2 cellular contexts compared by ENCODE assay signal in the genomic region with DNA sequence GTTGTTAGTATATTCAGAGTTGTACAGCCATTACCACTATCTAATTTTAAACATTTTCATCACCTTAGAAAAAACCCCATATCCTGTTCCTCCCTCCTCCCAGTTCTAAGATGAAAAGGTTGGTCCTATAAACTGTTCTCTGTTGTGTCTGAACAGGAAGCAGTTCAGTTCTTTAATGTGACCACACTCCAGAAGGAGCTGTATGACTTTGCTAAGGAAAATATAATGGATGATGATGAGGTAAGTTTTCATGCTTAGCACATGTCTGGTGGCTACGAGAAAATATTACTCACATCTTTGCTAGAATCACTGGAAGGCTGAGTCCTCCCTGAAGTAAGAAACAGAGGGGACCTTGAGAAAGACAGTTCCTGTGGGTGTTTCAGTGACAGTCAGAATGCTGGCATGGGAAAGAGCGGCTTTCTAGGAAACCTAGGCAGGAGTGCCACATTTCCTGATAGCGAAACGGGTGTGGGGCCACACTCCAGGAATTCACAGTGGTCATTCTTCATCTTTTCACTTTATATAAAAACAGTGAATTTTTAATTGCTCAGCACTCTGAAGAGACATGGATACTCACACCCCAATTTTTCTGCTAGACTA.
TF ChIP-seq lines count a peak whose summit lies in the region.

No MANE protein-coding gene starts in this region.

TF ChIP-seq in endothelial cell of umbilical vein, 7 proteins besides CTCF, POLR2A, EP300 and RAD21:
- TF ChIP-seq GATA2 (IDR thresholded peaks at IDR 0.05; ENCODE audit: insufficient read depth, insufficient read length, low read depth, low read length) (no peak), EZH2 (IDR thresholded peaks at IDR 0.05; ENCODE audit: borderline replicate concordance, low read depth, low read length, severe bottlenecking) (no peak), FOS (IDR thresholded peaks at IDR 0.05; ENCODE audit: borderline replicate concordance, insufficient read depth, low read length) (no peak), POLR2AphosphoS5 (IDR thresholded peaks at IDR 0.05; ENCODE audit: insufficient read depth, low read depth, low read length) (no peak), JUN (IDR thresholded peaks at IDR 0.05; ENCODE audit: borderline replicate concordance, insufficient read depth, insufficient read length, low read depth) (no peak), MYC (IDR thresholded peaks at IDR 0.05; ENCODE audit: low read depth, low read length) (no peak)
- TF ChIP-seq, protein P1, sequence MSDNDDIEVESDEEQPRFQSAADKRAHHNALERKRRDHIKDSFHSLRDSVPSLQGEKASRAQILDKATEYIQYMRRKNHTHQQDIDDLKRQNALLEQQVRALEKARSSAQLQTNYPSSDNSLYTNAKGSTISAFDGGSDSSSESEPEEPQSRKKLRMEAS (IDR thresholded peaks at IDR 0.05; ENCODE audit: insufficient read depth, insufficient read length), result no peak

TF ChIP-seq in HEK293T, 16 proteins besides CTCF, POLR2A, EP300 and RAD21:
- TF ChIP-seq FOXM1 (IDR thresholded peaks at IDR 0.05; ENCODE audit: borderline replicate concordance) (no peak), CTBP1 (IDR thresholded peaks at IDR 0.05; ENCODE audit: borderline replicate concordance) (no peak), ARNT (IDR thresholded peaks at IDR 0.05) (no peak)
